ENCODE assay signal across 18 cellular contexts in genomic region chr7:56081626-56082340, GRCh38. TPM values are rescaled to one million over a fixed set of nuclear protein-coding genes. Genes with fewer than 3 reads are reported as not detected.
"Had no signal": no experiment of that assay in that cellular context is flagged by ENCODE, and none has a peak within 500 bp of the region (broad histone marks: within the 10 kb centered on the region; RNA-seq: fewer than 3 reads in every experiment).

No MANE protein-coding gene starts in this region.

- DNase-seq: activated CD4-positive, alpha-beta memory T cell treated with anti-CD3 and anti-CD28 coated beads for 36 hours; activated CD4-positive, alpha-beta T cell treated with anti-CD3 and anti-CD28 coated beads for 36 hours; activated CD8-positive, alpha-beta memory T cell treated with anti-CD3 and anti-CD28 coated beads, Interleukin-2, amount 10 ng/mL, durations not matched to agents 7 days and 5 days; activated effector memory CD4-positive, alpha-beta T cell treated with anti-CD3 and anti-CD28 coated beads, Interleukin-2, amount 50 U/mL, for 16 hours; activated T-cell treated with anti-CD3 and anti-CD28 coated beads, Interleukin-2, amount 50 U/mL, for 48 hours; brain microvascular endothelial cell; islet precursor cell; mesenchymal stem cell; naive thymus-derived CD8-positive, alpha-beta T cell; stomach; thyroid gland; WERI-Rb-1 had no signal

- H3K27me3 ChIP-seq: brain microvascular endothelial cell, hepatocyte, stomach, thyroid gland, vagina had no signal

- FAIRE-seq: endometrium had no signal

- ATAC-seq: activated CD4-positive, alpha-beta T cell treated with anti-CD3 and anti-CD28 coated beads for 36 hours; activated CD8-positive, alpha-beta memory T cell treated with anti-CD3 and anti-CD28 coated beads, Interleukin-2, amount 10 ng/mL, durations not matched to agents 7 days and 5 days; esophagus mucosa; naive thymus-derived CD8-positive, alpha-beta T cell; right cardiac atrium; SK-N-SH treated with all-trans-retinoic acid at 6 μM for 48 hours had no signal

- H3K27ac ChIP-seq: brain microvascular endothelial cell, hepatocyte, thyroid gland, vagina, WERI-Rb-1 had no signal

- H3K4me3 ChIP-seq: hepatocyte, stomach, thyroid gland, vagina had no signal

- H3K9me3 ChIP-seq: stomach, thyroid gland, vagina had no signal

RNA-seq across cellular contexts. Expression of gene PHKG1, which starts 11.0 kb away (rescaled TPM):
- total RNA-seq: hepatocyte, vagina had no signal
